8 cellular contexts compared by ENCODE assay signal in the genomic region with DNA sequence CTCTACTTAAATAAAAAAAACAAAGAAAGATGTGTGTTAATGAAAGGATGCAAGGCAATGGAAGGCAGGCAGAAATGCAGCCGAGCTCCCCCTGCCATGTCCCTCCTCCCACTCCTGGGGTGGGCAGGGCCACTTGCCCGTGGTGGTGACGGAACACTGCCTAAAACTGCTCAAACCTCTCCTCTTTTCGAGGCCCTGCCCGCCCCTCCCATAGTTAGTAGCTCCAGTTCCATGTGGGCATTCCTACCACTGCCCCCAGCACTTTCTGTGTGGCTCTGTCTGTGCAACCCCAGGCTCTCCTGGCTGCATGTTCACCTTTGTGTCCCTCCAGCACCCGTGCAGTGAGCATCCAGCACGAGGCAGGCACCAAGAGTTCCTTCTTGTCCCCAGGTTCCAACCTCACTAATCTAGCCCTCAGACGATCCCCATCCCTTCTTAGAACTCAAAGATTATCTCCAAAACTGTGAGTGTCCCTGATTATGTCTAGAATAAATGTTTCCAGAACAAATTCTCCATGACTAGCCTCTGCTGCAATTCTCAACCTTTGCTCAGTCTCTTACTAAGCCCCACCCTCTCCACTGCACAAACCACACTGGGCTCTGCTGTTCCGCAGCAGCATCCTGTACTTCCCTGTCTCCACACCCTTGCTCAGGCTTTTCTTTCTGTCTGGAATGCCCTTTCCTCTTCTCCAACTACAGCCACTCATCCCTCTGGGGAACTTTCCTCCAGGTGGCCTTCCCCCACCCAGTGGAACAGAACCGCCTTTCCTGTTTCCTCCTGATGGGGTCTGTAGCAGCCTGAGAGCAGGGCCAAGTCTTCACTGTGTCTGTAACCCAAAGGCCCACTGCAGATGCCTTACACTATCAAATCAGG. TPM values are rescaled to one million over a fixed set of nuclear protein-coding genes. Genes with fewer than 3 reads are reported as not detected.
A peak's percentile ranks its signal among the peaks of the same experiment; 100 is the strongest.
DNase-seq lines count a peak whose midpoint lies in the region; ATAC-seq, FAIRE-seq and TF ChIP-seq lines count a peak whose summit lies in the region.

No MANE protein-coding gene starts in this region.

- TF ChIP-seq CTCF in GM12878 (IDR thresholded peaks at IDR 0.05 in 2 of 3, conservative IDR thresholded peaks at IDR 0.05 in 1 of 3; ENCODE audit: control insufficient read depth in 2 of 3, extremely low read depth in 1 of 3, insufficient read depth in 1 of 3, low read depth in 3 of 3, low read length in 3 of 3) (no peak), tibial nerve (IDR thresholded peaks at IDR 0.05) (no peak)

- peaks cover 10 to 11% of the 10 kb centered on the region in 2 experiments for H3K36me3 ChIP-seq in GM12878 (ENCODE audit: control insufficient read depth in 2 of 2, insufficient read depth in 2 of 2, low read length in 1 of 2)
- peaks cover 0 to 8% (median 0%) of the 10 kb centered on the region in 3 donors for H3K36me3 ChIP-seq in tibial nerve

- TF ChIP-seq RAD21 in GM12878 (IDR thresholded peaks at IDR 0.05; ENCODE audit: insufficient read depth, low read depth, low read length), result no peak

- peak overlapping the region; percentile 84 for H3K27ac Mint-ChIP-seq in activated T-cell treated with anti-CD3 and anti-CD28 coated beads, Interleukin-2, amount 50 U/mL, for 72 hours

- intact Hi-C loops in GM12878 (cut with micrococcal nuclease; ENCODE audit: unreplicated experiment), result no loop called here

- SMC1A ChIA-PET in GM12878 (lab: Charles Lee; ENCODE audit: uncharacterized antibody, unreplicated experiment), result interaction anchor here (1.3 to 1.5 kb wide), 3 partner anchors 44 to 48 kb away, joined by 3 to 6 read pairs (median 3); partner anchors contain the start of gene EHD4

- no peaks in the 10 kb centered on the region for H3K9me3 ChIP-seq in GM12878 (replicated peaks; ENCODE audit: control insufficient read depth, insufficient read depth, low read length)
- H3K9me3 ChIP-seq in tibial nerve, result no peaks in the 10 kb centered on the region

- H3K4me3 Mint-ChIP-seq in activated T-cell treated with anti-CD3 and anti-CD28 coated beads, Interleukin-2, amount 50 U/mL, for 72 hours, result no peak overlapping the region

- H4K20me1 ChIP-seq in GM12878 (ENCODE audit: control insufficient read depth, insufficient read depth), result no peaks in the 10 kb centered on the region; the same call in 1 of the 2 replicates

- H3K27me3 Mint-ChIP-seq in activated T-cell treated with anti-CD3 and anti-CD28 coated beads, Interleukin-2, amount 50 U/mL, for 72 hours (ENCODE audit: low read depth), result no peaks in the 10 kb centered on the region

- RAD21 ChIA-PET in GM12878 (lab: Charles Lee; ENCODE audit: unreplicated experiment), result no interaction called here

- POLR2A ChIA-PET in GM12878 (lab: Charles Lee), result interaction anchor here (0.6 to 1.2 kb wide), 2 partner anchors 44 to 782 kb away, joined by 3 read pairs; no protein-coding TSS in a partner anchor

- WGBS in GM12878 (ENCODE audit: insufficient coverage, insufficient replicate concordance, low lambda C conversion rate, missing lambda C conversion rate), result 83% methylated on average over 10 of the region's 10 CpGs
- 67 to 68% methylated on average over 10 of the region's 10 CpGs for WGBS in tibial nerve, 2 donors

- no TSS peak for BruUV-seq in GM12878 (replicated peaks; lab: Mats Ljungman, UMichigan)

- DNase-seq in activated T-cell treated with anti-CD3 and anti-CD28 coated beads, Interleukin-2, amount 50 U/mL, for 72 hours, result no peak
- DNase-seq in activated T-cell treated with anti-CD3 and anti-CD28 coated beads, Interleukin-2, amount 50 U/mL, for 1 hour, result no peak
- DNase-seq in GM12878 (ENCODE audit: low read depth, low spot score) (no peak), left lobe of liver (ENCODE audit: low spot score) (peak; percentile 61), tibial nerve (ENCODE audit: low spot score in 2 of 2) (no peak), glomerular visceral epithelial cell (ENCODE audit: extremely low spot score) (no peak), DMS 273 (lab: John Stamatoyannopoulos, UW; ENCODE audit: unreplicated experiment) (no peak), NCI-H226 (no peak)

- no peak for TF ChIP-seq EP300 in GM12878 (IDR thresholded peaks at IDR 0.05; ENCODE audit: borderline replicate concordance in 1 of 2, control insufficient read depth in 1 of 2, low read depth in 2 of 2, low read length in 2 of 2)
- no peak for TF ChIP-seq EP300 in tibial nerve (IDR thresholded peaks at IDR 0.05)

- no peak for ATAC-seq in activated T-cell treated with anti-CD3 and anti-CD28 coated beads, Interleukin-2, amount 50 U/mL, for 72 hours (replicated peaks in 1 of 2)
- ATAC-seq in GM12878 (no peak), left lobe of liver (peak; percentile 85)

- peaks cover 0 to 2% of the 10 kb centered on the region in 2 donors for H3K36me3 Mint-ChIP-seq in activated T-cell treated with anti-CD3 and anti-CD28 coated beads, Interleukin-2, amount 50 U/mL, for 72 hours (ENCODE audit: insufficient read depth in 2 of 2)

- H3K4me2 ChIP-seq in GM12878 (ENCODE audit: control insufficient read depth, insufficient read depth), result peak overlapping the region; percentile 86

- H3K27me3 ChIP-seq in GM12878 (replicated peaks in 1 of 2; ENCODE audit: control insufficient read depth in 2 of 2, insufficient read depth in 2 of 2, low read length in 1 of 2) (no peaks in the 10 kb centered on the region), tibial nerve (no peaks in the 10 kb centered on the region)

- in situ Hi-C loops in GM12878 (cut with MboI), result no loop called here

- peaks cover 37% of the 10 kb centered on the region for H3K79me2 ChIP-seq in GM12878 (ENCODE audit: control insufficient read depth, insufficient read depth, low read length)

- H2AFZ ChIP-seq in GM12878 (ENCODE audit: control insufficient read depth, low read depth, low read length), result no peak overlapping the region

- TF ChIP-seq POLR2A in GM12878 (IDR thresholded peaks at IDR 0.05; ENCODE audit: low read depth, low read length) (no peak), tibial nerve (IDR thresholded peaks at IDR 0.05) (no peak)

- CTCF ChIA-PET in GM12878 (lab: Yijun Ruan, JAX), result no interaction called here

- peaks cover 29% of the 10 kb centered on the region for H3K4me1 Mint-ChIP-seq in activated T-cell treated with anti-CD3 and anti-CD28 coated beads, Interleukin-2, amount 50 U/mL, for 72 hours (ENCODE audit: low read depth)

- H3K4me3 ChIP-seq in GM12878 (no peak overlapping the region), tibial nerve (no peak overlapping the region)

- no peak overlapping the region for H3K9ac ChIP-seq in GM12878 (ENCODE audit: control insufficient read depth, insufficient read depth, low read length)

- no peaks in the 10 kb centered on the region for H3K9me3 Mint-ChIP-seq in activated T-cell treated with anti-CD3 and anti-CD28 coated beads, Interleukin-2, amount 50 U/mL, for 72 hours

- H3K27ac ChIP-seq in GM12878 (ENCODE audit: control insufficient read depth, insufficient read depth) (peak overlapping the region; percentile 81; the same call in 1 of the 2 replicates), tibial nerve (peak overlapping the region; percentile 18 to 58 (median 44))

- FAIRE-seq in GM12878 (lab: Jason Lieb, UNC), result no peak

- H3K4me1 ChIP-seq in GM12878 (ENCODE audit: control insufficient read depth, insufficient read depth, low read length), result peaks cover 60% of the 10 kb centered on the region
- peaks cover 0 to 67% (median 31%) of the 10 kb centered on the region in 4 donors for H3K4me1 ChIP-seq in tibial nerve

TF ChIP-seq in GM12878, 131 proteins besides CTCF, POLR2A, EP300 and RAD21 (continues in another document):
- no peak for TF ChIP-seq BMI1 (IDR thresholded peaks at IDR 0.05; ENCODE audit: borderline replicate concordance)

RNA-seq across cellular contexts. Expression of gene SPTBN5, which starts 32.6 kb away (rescaled TPM):
- total RNA-seq in activated T-cell treated with anti-CD3 and anti-CD28 coated beads, Interleukin-2, amount 50 U/mL, for 72 hours, result 1 to 10 TPM in 1 of 2 donors, under 1 TPM in 1; 0.41 to 1.7 TPM
- total RNA-seq in GM12878 (2013; cell fraction: nucleolus; rRNA removed), result 0.15 and 0.17 TPM in 2 replicates
- total RNA-seq in GM12878 (2014; rRNA removed) (0.06 and 0.44 TPM in 2 replicates), GM12878 (2014; rRNA removed; fragmentation: Illumina TruSeq; extraction: Trizol) (under 0.01 TPM in 1 of 2 replicates, not detected in the other), GM12878 (2021) (0.05 and 0.18 TPM in 2 replicates), left lobe of liver (3.5 TPM), tibial nerve (10 to 100 TPM; 16.5 to 34.5 (median 19.9) TPM)
- 0.04 TPM for polyA plus RNA-seq in GM12878 (2011; ENCODE audit: low read depth)
- polyA plus RNA-seq in GM12878 (2011; rRNA removed) (0.01 and 0.03 TPM in 2 replicates), GM12878 (2014; fragmentation: Illumina TruSeq; extraction: Trizol) (0.01 TPM in 1 of 2 replicates, not detected in the other), GM12878 (2014; fragmentation: Nextera tagmentation; extraction: Ambion mirVana) (not detected), GM12878 (2014; rRNA removed) (0.06 and 0.10 TPM in 2 replicates), GM12878 (2016; fragmentation: Nextera tagmentation; extraction: Ambion mirVana) (not detected)
- polyA plus RNA-seq in GM12878 (2011; cell fraction: cytosol; rRNA removed), result 0.01 and 0.02 TPM in 2 replicates
- 0.29 and 0.57 TPM in 2 replicates for polyA plus RNA-seq in GM12878 (2011; cell fraction: nucleus; rRNA removed)
- 0.08 and 0.11 TPM in 2 replicates for polyA plus RNA-seq in GM12878 (2012)
- polyA minus RNA-seq in GM12878 (2011; rRNA and poly(A)+ RNA removed), result 0.05 TPM in 1 of 2 replicates, not detected in the other
- polyA minus RNA-seq in GM12878 (2011; cell fraction: cytosol; rRNA and poly(A)+ RNA removed), result not detected in 2 replicates
- polyA minus RNA-seq in GM12878 (2011; cell fraction: nucleus; rRNA and poly(A)+ RNA removed), result under 0.01 and 0.10 TPM in 2 replicates

RNA-seq across cellular contexts. Expression of gene EHD4, which starts 45.9 kb away (rescaled TPM):
- total RNA-seq in activated T-cell treated with anti-CD3 and anti-CD28 coated beads, Interleukin-2, amount 50 U/mL, for 72 hours, result 10 to 100 TPM; 22.6 to 32.7 TPM
- total RNA-seq in GM12878 (2013; cell fraction: nucleolus; rRNA removed), result 41.9 and 43.4 TPM in 2 replicates
- total RNA-seq in GM12878 (2014; rRNA removed) (48.2 and 49.6 TPM in 2 replicates), GM12878 (2014; rRNA removed; fragmentation: Illumina TruSeq; extraction: Trizol) (24.3 and 26.0 TPM in 2 replicates), GM12878 (2021) (52.1 and 53.2 TPM in 2 replicates), left lobe of liver (5.3 TPM), tibial nerve (10 to 100 TPM; 13.2 to 31.5 (median 22.0) TPM)
- 15.6 TPM for polyA plus RNA-seq in GM12878 (2011; ENCODE audit: low read depth)
- polyA plus RNA-seq in GM12878 (2011; rRNA removed) (25.6 and 42.2 TPM in 2 replicates), GM12878 (2014; fragmentation: Illumina TruSeq; extraction: Trizol) (18.9 and 29.3 TPM in 2 replicates), GM12878 (2014; fragmentation: Nextera tagmentation; extraction: Ambion mirVana) (1 to 10 TPM; 4.2 to 8.6 TPM), GM12878 (2014; rRNA removed) (47.3 and 50.1 TPM in 2 replicates), GM12878 (2016; fragmentation: Nextera tagmentation; extraction: Ambion mirVana) (10 to 100 TPM; 60.7 to 62.9 TPM)
- polyA plus RNA-seq in GM12878 (2011; cell fraction: cytosol; rRNA removed), result 45.7 and 57.3 TPM in 2 replicates
- polyA plus RNA-seq in GM12878 (2011; cell fraction: nucleus; rRNA removed), result 28.0 and 35.6 TPM in 2 replicates
- 26.7 and 28.7 TPM in 2 replicates for polyA plus RNA-seq in GM12878 (2012)
- 50.8 and 76.6 TPM in 2 replicates for polyA minus RNA-seq in GM12878 (2011; rRNA and poly(A)+ RNA removed)
- 28.7 and 30.8 TPM in 2 replicates for polyA minus RNA-seq in GM12878 (2011; cell fraction: cytosol; rRNA and poly(A)+ RNA removed)
- polyA minus RNA-seq in GM12878 (2011; cell fraction: nucleus; rRNA and poly(A)+ RNA removed), result 36.1 and 67.5 TPM in 2 replicates
